In genomic region chr7:48109848-48110663, GRCh38 we compare ENCODE assay signal across 7 cellular contexts. TPM values are rescaled to one million over a fixed set of nuclear protein-coding genes. Genes with fewer than 3 reads are reported as not detected.
DNase-seq lines count a peak whose midpoint lies in the region; ATAC-seq, FAIRE-seq and TF ChIP-seq lines count a peak whose summit lies in the region.

No MANE protein-coding gene starts in this region.

- H3K4me2 ChIP-seq in MM.1S (ENCODE audit: low read depth, low read length): no peak overlapping the region

- no peak overlapping the region for H2AFZ ChIP-seq in MM.1S (ENCODE audit: low read length)

- no peak for TF ChIP-seq POLR2A in GM12891 (IDR thresholded peaks at IDR 0.05; ENCODE audit: low read depth, low read length)

- peak overlapping the region; percentile 89 for H3K27ac Mint-ChIP-seq in T-helper 17 cell

- H3K79me2 ChIP-seq in MM.1S (ENCODE audit: low read length): no peaks in the 10 kb centered on the region

- FAIRE-seq in GM12891 (lab: Jason Lieb, UNC): peak; percentile 96

- no peaks in the 10 kb centered on the region for H3K27me3 ChIP-seq in MM.1S (replicated peaks; ENCODE audit: insufficient read depth, low read length)
- no peaks in the 10 kb centered on the region for H3K27me3 ChIP-seq in ascending aorta

- DNase-seq in GM12891 (ENCODE audit: insufficient read length, low spot score) (peak; percentile 63), HCEC 1CT (peak; percentile 9), MM.1S (peak; percentile 86), T-helper 17 cell (peak; percentile 66 to 89 (median 74)), ascending aorta (ENCODE audit: low spot score in 2 of 2) (peak in 1 of 2 donors; percentile 86), hypothalamus (lab: John Stamatoyannopoulos, UW) (peak in 46 of 51 donors; percentile 10 to 83 (median 50))
- peak; percentile 75 to 84 for DNase-seq in stimulated activated CD4-positive, alpha-beta T cell treated with anti-CD3 and anti-CD28 coated beads, Interleukin-15, amount 100 ng/mL, for 1 hour (ENCODE audit: low read depth in 1 of 2, low spot score in 1 of 2)

- no peaks in the 10 kb centered on the region for H4K20me1 ChIP-seq in MM.1S (ENCODE audit: insufficient read depth, low read length)

- H3K27me3 Mint-ChIP-seq in T-helper 17 cell: no peaks in the 10 kb centered on the region

- no peak overlapping the region for H3K27ac ChIP-seq in MM.1S (ENCODE audit: low read length)
- no peak overlapping the region for H3K27ac ChIP-seq in ascending aorta

- no peaks in the 10 kb centered on the region for H3F3A ChIP-seq in MM.1S (ENCODE audit: insufficient read depth, low read length)

- peaks cover 3% of the 10 kb centered on the region for H3K36me3 Mint-ChIP-seq in T-helper 17 cell (ENCODE audit: low read depth)

- no peaks in the 10 kb centered on the region for H3K9me3 ChIP-seq in MM.1S (replicated peaks; ENCODE audit: insufficient read depth, low read length)
- H3K9me3 ChIP-seq in T-helper 17 cell (ENCODE audit: control insufficient read depth, low read length, poor library complexity, severe bottlenecking): no peaks in the 10 kb centered on the region
- H3K9me3 ChIP-seq in ascending aorta: no peaks in the 10 kb centered on the region

- peak overlapping the region; percentile 36 for H3K4me3 Mint-ChIP-seq in T-helper 17 cell

- TF ChIP-seq CTCF in MM.1S (IDR thresholded peaks at IDR 0.05; ENCODE audit: low read length) (peak; percentile 99), ascending aorta (IDR thresholded peaks at IDR 0.05) (peak; percentile 87 to 99 (median 98))

- H3K9me2 ChIP-seq in MM.1S (replicated peaks; ENCODE audit: insufficient read depth, low read length): no peaks in the 10 kb centered on the region

- H3K36me3 ChIP-seq in MM.1S (replicated peaks; ENCODE audit: insufficient read depth, low read length): no peaks in the 10 kb centered on the region
- peaks cover 30 to 33% of the 10 kb centered on the region in 2 donors for H3K36me3 ChIP-seq in ascending aorta

- ATAC-seq in T-helper 17 cell: peak; percentile 98

- H3K4me1 ChIP-seq in MM.1S (ENCODE audit: low read length) (no peaks in the 10 kb centered on the region), ascending aorta (no peaks in the 10 kb centered on the region)

- H3K4me3 ChIP-seq in MM.1S (ENCODE audit: low read length) (no peak overlapping the region), ascending aorta (no peak overlapping the region)

- H3K4me1 Mint-ChIP-seq in T-helper 17 cell: peaks cover 11% of the 10 kb centered on the region

- H3K9ac ChIP-seq in MM.1S (ENCODE audit: low read length): no peak overlapping the region

- intact Hi-C loops in ascending aorta (cut with DNase I): loop anchor here (1.0 kb wide), 3 partner anchors 75 to 165 kb away; partner anchors contain the start of gene C7orf57

TF ChIP-seq in GM12891, 5 proteins besides CTCF, POLR2A, EP300 and RAD21:
- TF ChIP-seq PAX5 (IDR thresholded peaks at IDR 0.05; ENCODE audit: insufficient read depth, low read length, severe bottlenecking): no peak
- TF ChIP-seq SPI1 (IDR thresholded peaks at IDR 0.05; ENCODE audit: low read depth, low read length): no peak
- no peak for TF ChIP-seq POLR2AphosphoS5 (IDR thresholded peaks at IDR 0.05; ENCODE audit: low read depth, low read length)
- no peak for TF ChIP-seq POU2F2 (IDR thresholded peaks at IDR 0.05; ENCODE audit: low read depth, low read length)
- no peak for TF ChIP-seq TAF1 (IDR thresholded peaks at IDR 0.05; ENCODE audit: low read depth, low read length)
TF ChIP-seq in GM12891: peak in this region for 0.

RNA-seq across cellular contexts. Expression of gene UPP1, which starts 21.0 kb away (rescaled TPM):
- 2.2 TPM for polyA plus RNA-seq in GM12891 (2012; ENCODE audit: low read depth, missing spikeins)
- total RNA-seq in T-helper 17 cell: 10 to 100 TPM; 72.1 to 84.6 TPM
- 21.1 TPM for total RNA-seq in ascending aorta
